ENCODE assay signal across 7 cellular contexts in the genomic region with DNA sequence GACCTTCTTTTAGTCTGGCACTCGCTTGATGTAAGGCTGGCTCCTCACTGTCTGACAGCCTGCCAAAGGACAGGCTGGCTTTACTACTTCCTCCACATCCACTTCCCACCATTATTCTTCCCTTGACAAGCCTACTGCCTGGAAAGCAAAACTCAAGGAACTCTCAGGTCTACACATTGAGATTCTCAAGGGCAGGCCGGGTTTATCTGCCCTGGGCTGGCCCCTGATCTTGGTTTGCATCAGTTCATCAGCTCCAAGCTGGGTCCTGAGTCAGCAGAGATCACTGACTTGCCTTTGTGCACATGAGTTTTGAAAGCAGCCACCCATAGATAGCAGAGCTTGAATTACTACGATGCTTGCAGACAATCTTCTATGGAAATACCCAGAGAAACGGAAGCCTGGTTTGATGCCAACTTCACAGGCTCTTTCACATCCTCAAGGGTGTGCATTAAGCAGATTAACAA.
DNase-seq lines count a peak whose midpoint lies in the region; ATAC-seq and TF ChIP-seq lines count a peak whose summit lies in the region.

No MANE protein-coding gene starts in this region.

- H3K9me3 Mint-ChIP-seq in nephron progenitor cell: no peaks in the 10 kb centered on the region

- no peak for TF ChIP-seq CTCF in nephron progenitor cell (IDR thresholded peaks at IDR 0.05)

- peak overlapping the region; percentile 93 for H3K27ac Mint-ChIP-seq in nephron progenitor cell

- H3K27me3 Mint-ChIP-seq in nephron progenitor cell (ENCODE audit: low read depth, poor library complexity): peaks cover 7% of the 10 kb centered on the region

- H3K4me3 Mint-ChIP-seq in nephron progenitor cell: peak overlapping the region; percentile 31

- peak; percentile 44 for ATAC-seq in GM19043 (IDR thresholded peaks at IDR 0.05; ENCODE audit: low read depth, unreplicated experiment)
- peak; percentile 49 for ATAC-seq in HG02943 (IDR thresholded peaks at IDR 0.05; ENCODE audit: low read depth, unreplicated experiment)

- H3K27ac ChIP-seq in caudate nucleus (ENCODE audit: low read depth, low read length): no peak overlapping the region

- peak; percentile 47 to 56 for DNase-seq in activated CD4-positive, alpha-beta T cell treated with anti-CD3 and anti-CD28 coated beads, Interleukin-2, amount 50 U/mL, for 48 hours
- DNase-seq in nephron progenitor cell (no peak), DMS114 treated with DMSO at 0.1 percent for 48 hours (lab: John Stamatoyannopoulos, UW; ENCODE audit: unreplicated experiment) (no peak), putamen (ENCODE audit: low spot score) (no peak), caudate nucleus (lab: John Stamatoyannopoulos, UW) (no peak)

- peaks cover 17% of the 10 kb centered on the region for H3K36me3 Mint-ChIP-seq in nephron progenitor cell (ENCODE audit: low read depth)

- H3K4me1 Mint-ChIP-seq in nephron progenitor cell: peaks cover 24% of the 10 kb centered on the region

Comparison
In these comparisons a context has a peak if more than half of its experiments do, and no peak if none do; other contexts are left out.
1. DNase-seq: peak in activated CD4-positive, alpha-beta T cell treated with anti-CD3 and anti-CD28 coated beads, Interleukin-2, amount 50 U/mL, for 48 hours (2 of 2); none in nephron progenitor cell (single experiment), DMS114 treated with DMSO at 0.1 percent for 48 hours (single experiment), putamen (single experiment) and caudate nucleus (0 of 61).